Comparison of ENCODE assay signal across 8 cellular contexts in the genomic region with DNA sequence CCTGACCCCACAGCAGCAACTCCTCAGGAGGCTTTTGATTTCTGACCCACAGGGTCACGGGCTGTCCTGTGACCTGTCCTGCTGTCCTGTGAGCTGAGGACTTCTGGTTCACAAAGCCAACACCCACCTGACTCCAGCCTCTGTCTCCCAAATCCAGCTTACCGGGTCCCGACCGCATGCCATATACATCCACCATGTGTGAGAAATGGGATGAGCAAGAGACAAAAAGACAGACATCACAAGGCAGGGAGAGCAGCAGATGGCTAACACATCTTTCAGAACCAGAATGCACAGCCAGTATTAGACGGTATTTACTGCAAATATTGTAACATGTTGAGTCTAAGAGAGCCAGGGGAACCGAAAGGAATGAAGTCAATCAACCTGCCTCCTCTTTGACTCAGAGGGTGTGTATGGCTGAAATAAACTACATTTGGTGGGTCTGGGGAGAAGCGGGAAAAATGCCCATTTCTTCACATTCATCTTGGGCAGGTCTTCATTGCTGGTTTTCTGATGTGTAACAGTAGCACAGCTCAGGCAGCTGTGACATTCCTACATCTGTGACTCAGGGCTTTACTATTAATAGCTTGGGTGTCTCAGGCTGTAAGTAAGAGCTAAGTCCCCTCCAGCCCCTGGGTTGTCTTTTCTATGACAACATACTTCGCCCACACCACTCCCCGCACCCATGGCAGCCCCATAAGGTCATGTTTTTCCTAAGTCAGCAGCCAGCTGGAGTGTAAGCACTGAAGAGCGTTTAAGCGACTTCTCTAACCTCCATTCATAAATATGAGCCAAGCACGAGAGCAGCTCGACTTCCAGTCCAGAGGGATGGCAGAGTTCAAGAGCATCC. TPM values are rescaled to one million over a fixed set of nuclear protein-coding genes. Genes with fewer than 3 reads are reported as not detected.
DNase-seq lines count a peak whose midpoint lies in the region; ATAC-seq and TF ChIP-seq lines count a peak whose summit lies in the region.

No MANE protein-coding gene starts in this region.

- peak overlapping the region; percentile 10 for H3K4me3 ChIP-seq in AG09309 (ENCODE audit: control insufficient read depth, low read depth, low read length)
- peak overlapping the region; percentile 76 for H3K4me3 ChIP-seq in left ventricle myocardium inferior
- H3K4me3 ChIP-seq in skeletal muscle cell (ENCODE audit: low read depth, low read length): no peak overlapping the region

- H3K27ac ChIP-seq in left ventricle myocardium inferior (replicated peaks): peak overlapping the region; percentile 92

- H3K36me3 ChIP-seq in left ventricle myocardium inferior: no peaks in the 10 kb centered on the region

- H3K27me3 Mint-ChIP-seq in activated T-helper 1 cell treated with anti-CD3 and anti-CD28 coated beads, Interleukin-12 subunit alpha, Interleukin-12 subunit beta, Interleukin-2, Interleukin-4 antibody, amounts not matched to agents 30 ng/mL and 10 ng/mL and 1 ng/mL, durations not matched to agents 14 hours and 24 hours and 36 hours (ENCODE audit: insufficient read depth): peaks cover 55% of the 10 kb centered on the region

- peak overlapping the region; percentile 87 for H3K4me3 Mint-ChIP-seq in activated T-helper 1 cell treated with anti-CD3 and anti-CD28 coated beads, Interleukin-12 subunit alpha, Interleukin-12 subunit beta, Interleukin-2, Interleukin-4 antibody, amounts not matched to agents 30 ng/mL and 10 ng/mL and 1 ng/mL, durations not matched to agents 14 hours and 24 hours and 36 hours

- intact Hi-C loops in activated T-helper 1 cell treated with anti-CD3 and anti-CD28 coated beads, Interleukin-12 subunit alpha, Interleukin-12 subunit beta, Interleukin-2, Interleukin-4 antibody, amounts not matched to agents 30 ng/mL and 10 ng/mL and 1 ng/mL, durations not matched to agents 14 hours and 24 hours and 36 hours (cut with micrococcal nuclease): loop anchor here (2.0 kb wide), 1 partner anchor 18 kb away; no protein-coding TSS in a partner anchor
- intact Hi-C loops in left ventricle myocardium inferior (cut with micrococcal nuclease): no loop called here

- peaks cover 33% of the 10 kb centered on the region for H3K4me1 Mint-ChIP-seq in activated T-helper 1 cell treated with anti-CD3 and anti-CD28 coated beads, Interleukin-12 subunit alpha, Interleukin-12 subunit beta, Interleukin-2, Interleukin-4 antibody, amounts not matched to agents 30 ng/mL and 10 ng/mL and 1 ng/mL, durations not matched to agents 14 hours and 24 hours and 36 hours (ENCODE audit: low read depth)

- H3K27me3 ChIP-seq in left ventricle myocardium inferior (ENCODE audit: low read depth): no peaks in the 10 kb centered on the region

- DNase-seq in AG09309 (ENCODE audit: low read depth) (peak; percentile 61), HCEC 1CT (peak; percentile 68), left ventricle myocardium inferior (peak; percentile 34), skeletal muscle cell (ENCODE audit: low read depth) (peak; percentile 77), NCI-H1930 (lab: John Stamatoyannopoulos, UW) (no peak), COR-L47 (lab: John Stamatoyannopoulos, UW) (no peak)
- DNase-seq in activated T-helper 1 cell treated with anti-CD3 and anti-CD28 coated beads, Interleukin-12 subunit alpha, Interleukin-12 subunit beta, Interleukin-2, Interleukin-4 antibody, amounts not matched to agents 30 ng/mL and 10 ng/mL and 1 ng/mL, durations not matched to agents 14 hours and 24 hours and 36 hours (ENCODE audit: low spot score): no peak

- ATAC-seq in HG02938 (IDR thresholded peaks at IDR 0.05; ENCODE audit: unreplicated experiment): no peak

- no peak overlapping the region for H3K27ac Mint-ChIP-seq in activated T-helper 1 cell treated with anti-CD3 and anti-CD28 coated beads, Interleukin-12 subunit alpha, Interleukin-12 subunit beta, Interleukin-2, Interleukin-4 antibody, amounts not matched to agents 30 ng/mL and 10 ng/mL and 1 ng/mL, durations not matched to agents 14 hours and 24 hours and 36 hours

- TF ChIP-seq CTCF in AG09309 (IDR thresholded peaks at IDR 0.05; ENCODE audit: control insufficient read depth, insufficient read depth, low read depth, low read length, missing control alignments) (no peak), left ventricle myocardium inferior (IDR thresholded peaks at IDR 0.05; ENCODE audit: borderline replicate concordance) (no peak)

- no peaks in the 10 kb centered on the region for H3K9me3 ChIP-seq in left ventricle myocardium inferior (replicated peaks)

- peaks cover 90% of the 10 kb centered on the region for H3K4me1 ChIP-seq in left ventricle myocardium inferior

- H3K9me3 Mint-ChIP-seq in activated T-helper 1 cell treated with anti-CD3 and anti-CD28 coated beads, Interleukin-12 subunit alpha, Interleukin-12 subunit beta, Interleukin-2, Interleukin-4 antibody, amounts not matched to agents 30 ng/mL and 10 ng/mL and 1 ng/mL, durations not matched to agents 14 hours and 24 hours and 36 hours: no peaks in the 10 kb centered on the region

- H3K36me3 Mint-ChIP-seq in activated T-helper 1 cell treated with anti-CD3 and anti-CD28 coated beads, Interleukin-12 subunit alpha, Interleukin-12 subunit beta, Interleukin-2, Interleukin-4 antibody, amounts not matched to agents 30 ng/mL and 10 ng/mL and 1 ng/mL, durations not matched to agents 14 hours and 24 hours and 36 hours (ENCODE audit: low read depth): no peaks in the 10 kb centered on the region

RNA-seq across cellular contexts. Expression of a gene that starts 25.0 kb away (rescaled TPM):
- total RNA-seq in activated T-helper 1 cell treated with anti-CD3 and anti-CD28 coated beads, Interleukin-12 subunit alpha, Interleukin-12 subunit beta, Interleukin-2, Interleukin-4 antibody, amounts not matched to agents 30 ng/mL and 10 ng/mL and 1 ng/mL, durations not matched to agents 14 hours and 24 hours and 36 hours: 14.2 TPM in 2 replicates
- total RNA-seq in left ventricle myocardium inferior: 674 TPM

Comparison
In these comparisons a context has a peak if more than half of its experiments do, and no peak if none do; other contexts are left out.
1. DNase-seq: peak in AG09309 (single experiment), HCEC 1CT (single experiment), left ventricle myocardium inferior (single experiment) and skeletal muscle cell (single experiment); none in activated T-helper 1 cell treated with anti-CD3 and anti-CD28 coated beads, Interleukin-12 subunit alpha, Interleukin-12 subunit beta, Interleukin-2, Interleukin-4 antibody, amounts not matched to agents 30 ng/mL and 10 ng/mL and 1 ng/mL, durations not matched to agents 14 hours and 24 hours and 36 hours (single experiment), NCI-H1930 (0 of 2) and COR-L47 (single experiment).
2. RNA of a gene that starts 25.0 kb away (total RNA-seq): 674 TPM in left ventricle myocardium inferior (single experiment); 14.2 TPM in activated T-helper 1 cell treated with anti-CD3 and anti-CD28 coated beads, Interleukin-12 subunit alpha, Interleukin-12 subunit beta, Interleukin-2, Interleukin-4 antibody, amounts not matched to agents 30 ng/mL and 10 ng/mL and 1 ng/mL, durations not matched to agents 14 hours and 24 hours and 36 hours; every median in the first group is over 10 times any median in the second.